ENCODE assay signal across 8 cellular contexts in genomic region chr11:95680169-95680929, GRCh38.
DNase-seq lines count a peak whose midpoint lies in the region; ATAC-seq and TF ChIP-seq lines count a peak whose summit lies in the region.

No MANE protein-coding gene starts in this region.

- CTCF ChIA-PET in AG04449 (lab: Yijun Ruan, JAX), result interaction anchor here (1.1 to 2.7 kb wide), 3 partner anchors 10 to 528 kb away, joined by 3 to 9 read pairs (median 5); no protein-coding TSS in a partner anchor

- H3K9me3 Mint-ChIP-seq in stimulated activated naive CD8-positive, alpha-beta T cell treated with anti-CD3 and anti-CD28 coated beads, Interleukin-15, amount 100 ng/mL, for 72 hours, result peaks cover 5 to 7% of the 10 kb centered on the region in 2 donors

- H3K27me3 Mint-ChIP-seq in stimulated activated naive CD8-positive, alpha-beta T cell treated with anti-CD3 and anti-CD28 coated beads, Interleukin-15, amount 100 ng/mL, for 72 hours, result no peaks in the 10 kb centered on the region

- no peak for TF ChIP-seq POLR2A in adrenal gland (IDR thresholded peaks at IDR 0.05)

- H3K27ac Mint-ChIP-seq in stimulated activated naive CD8-positive, alpha-beta T cell treated with anti-CD3 and anti-CD28 coated beads, Interleukin-15, amount 100 ng/mL, for 72 hours, result peak overlapping the region; percentile 78 to 81

- POLR2A ChIA-PET in AG04449 (lab: Yijun Ruan, JAX), result interaction anchor here (1.0 kb wide), 1 partner anchor 449 kb away, joined by 3 read pairs; the partner anchor contains the start of gene SESN3

- no peaks in the 10 kb centered on the region for H3K9me3 ChIP-seq in adrenal gland (replicated peaks in 1 of 3)

- DNase-seq in AG04449 (ENCODE audit: low read depth, low spot score) (peak; percentile 84), dedifferentiated amniotic fluid mesenchymal stem cell (ENCODE audit: extremely low spot score) (peak; percentile 89), adrenal gland (no peak), SHP77 treated with DMSO at 0.1 percent for 48 hours (lab: John Stamatoyannopoulos, UW) (no peak), activated gamma-delta T cell treated with Interleukin-2 at 50 U/mL for 16 hours (no peak)
- DNase-seq in stimulated activated naive CD8-positive, alpha-beta T cell treated with anti-CD3 and anti-CD28 coated beads, Interleukin-15, amount 100 ng/mL, for 72 hours, result no peak

- no peaks in the 10 kb centered on the region for H3K4me1 ChIP-seq in adrenal gland (replicated peaks in 1 of 2)

- WGBS in adrenal gland, 4 donors, result 58 to 78% (median 64%) methylated on average over 3 of the region's 3 CpGs

- no peaks in the 10 kb centered on the region for H3K36me3 ChIP-seq in adrenal gland (replicated peaks in 1 of 2)

- no peak overlapping the region for H3K4me3 ChIP-seq in AG04449 (ENCODE audit: low read depth, low read length)
- H3K4me3 ChIP-seq in adrenal gland, result no peak overlapping the region

- peak overlapping the region; percentile 50 to 56 for H3K4me3 Mint-ChIP-seq in stimulated activated naive CD8-positive, alpha-beta T cell treated with anti-CD3 and anti-CD28 coated beads, Interleukin-15, amount 100 ng/mL, for 72 hours

- no peak for TF ChIP-seq CTCF in AG04449 (IDR thresholded peaks at IDR 0.05; ENCODE audit: insufficient read depth, low read length, missing control alignments)
- no peak for TF ChIP-seq CTCF in adrenal gland (IDR thresholded peaks at IDR 0.05)

- no peaks in the 10 kb centered on the region for H3K27me3 ChIP-seq in adrenal gland

- intact Hi-C loops in adrenal gland (cut with DNase I), result no loop called here

- ATAC-seq in GM19395 (IDR thresholded peaks at IDR 0.05; ENCODE audit: unreplicated experiment), result peak; percentile 91
- ATAC-seq in HG03442 (IDR thresholded peaks at IDR 0.05; ENCODE audit: unreplicated experiment), result peak; percentile 81
- ATAC-seq in stimulated activated naive CD8-positive, alpha-beta T cell treated with anti-CD3 and anti-CD28 coated beads, Interleukin-15, amount 100 ng/mL, for 72 hours, result no peak

- H3K27ac ChIP-seq in adrenal gland, result no peak overlapping the region

- peaks cover 98% of the 10 kb centered on the region for H3K4me1 Mint-ChIP-seq in stimulated activated naive CD8-positive, alpha-beta T cell treated with anti-CD3 and anti-CD28 coated beads, Interleukin-15, amount 100 ng/mL, for 72 hours

Comparison
In these comparisons a context has a peak if more than half of its experiments do, and no peak if none do; other contexts are left out.
1. DNase-seq: peak in AG04449 (single experiment) and dedifferentiated amniotic fluid mesenchymal stem cell (single experiment); none in stimulated activated naive CD8-positive, alpha-beta T cell treated with anti-CD3 and anti-CD28 coated beads, Interleukin-15, amount 100 ng/mL, for 72 hours (0 of 2), adrenal gland (0 of 7), SHP77 treated with DMSO at 0.1 percent for 48 hours (single experiment) and activated gamma-delta T cell treated with Interleukin-2 at 50 U/mL for 16 hours (single experiment).